1 cellular context compared by ENCODE assay signal in the genomic region with DNA sequence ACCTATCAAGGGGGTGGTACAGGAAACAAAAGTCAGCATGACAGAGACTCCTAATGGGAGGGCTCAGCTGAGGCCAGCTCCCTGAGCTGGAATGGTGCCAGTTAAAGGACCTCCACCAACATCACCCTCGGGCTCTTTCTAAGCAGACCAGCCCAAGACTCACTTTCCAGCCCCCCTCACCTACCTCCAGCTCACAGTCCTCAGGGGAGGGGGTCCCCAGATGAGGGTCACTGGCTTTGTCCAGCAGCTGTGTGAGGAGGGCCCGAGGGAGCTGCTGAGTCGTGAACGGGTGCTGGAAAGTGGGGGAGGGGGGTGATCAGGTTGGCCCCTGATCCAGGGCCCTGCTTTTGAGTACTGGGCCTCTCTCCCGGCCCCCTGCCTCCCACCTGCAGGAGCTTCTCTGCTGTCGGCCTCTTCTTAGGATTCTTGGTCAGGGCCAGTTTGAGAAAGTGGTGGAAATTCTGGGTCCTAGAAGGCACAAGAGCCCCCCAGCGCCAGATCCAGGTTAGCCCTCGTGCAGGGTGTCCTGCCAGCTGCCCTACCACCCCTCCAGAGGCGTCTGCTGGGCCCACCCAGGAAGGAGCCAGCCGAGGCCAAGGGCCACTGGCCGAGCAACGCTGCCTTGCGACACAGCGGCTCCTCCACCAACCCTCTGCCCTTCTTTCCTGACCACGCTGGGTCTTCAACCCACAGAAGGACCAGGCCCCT.
TF ChIP-seq lines count a peak whose summit lies in the region.

No MANE protein-coding gene starts in this region.

TF ChIP-seq in endothelial cell of umbilical vein, 7 proteins besides CTCF, POLR2A, EP300 and RAD21:
- no peak for TF ChIP-seq JUN (IDR thresholded peaks at IDR 0.05; ENCODE audit: borderline replicate concordance, insufficient read depth, insufficient read length, low read depth)
